Comparison of ENCODE assay signal across 1 cellular context in the genomic region with DNA sequence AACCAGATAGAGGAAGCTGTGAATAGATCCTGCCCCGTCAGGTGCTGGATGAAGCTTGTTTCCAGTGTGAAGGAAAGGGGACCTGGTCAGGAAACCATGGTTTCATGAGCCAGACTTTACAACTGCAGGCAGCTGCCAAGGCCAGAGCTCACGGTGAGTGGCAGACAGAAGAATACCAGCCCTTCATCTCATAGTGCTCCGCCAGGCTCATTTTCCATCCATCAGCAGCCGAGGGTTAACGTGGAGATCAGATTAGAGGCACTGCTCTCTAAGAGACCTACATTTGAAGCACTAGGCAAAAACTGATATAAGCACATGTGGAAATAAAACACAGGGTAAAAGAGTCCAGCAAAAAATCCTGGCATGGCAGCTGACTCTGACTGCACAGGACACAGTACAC.
TF ChIP-seq lines count a peak whose summit lies in the region.

No MANE protein-coding gene starts in this region.

TF ChIP-seq in H1, 55 proteins besides CTCF, POLR2A, EP300 and RAD21:
- TF ChIP-seq KDM5A (IDR thresholded peaks at IDR 0.05; ENCODE audit: low read length) (no peak), ATF3 (IDR thresholded peaks at IDR 0.05; ENCODE audit: insufficient read depth, low read depth, low read length) (no peak)
